ENCODE assay signal across 8 cellular contexts in the genomic region with DNA sequence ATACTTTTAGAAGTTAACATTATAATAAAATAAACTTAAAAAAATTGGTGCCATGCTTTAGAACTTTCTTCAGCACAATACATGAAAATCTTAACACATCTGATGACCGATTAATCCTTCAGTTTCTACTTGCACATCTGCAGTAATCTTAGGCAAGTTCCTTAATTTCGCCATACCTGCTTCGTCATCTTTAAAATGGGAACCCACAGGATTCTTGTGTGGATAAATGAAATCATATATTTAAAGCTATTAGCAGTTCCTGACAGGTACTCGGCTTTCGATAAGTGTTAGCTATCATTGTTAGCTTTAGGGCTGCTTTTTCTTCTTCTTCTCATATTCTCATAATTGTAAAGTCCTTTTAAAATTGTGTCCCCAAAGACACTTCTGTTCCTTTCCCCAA. TPM values are rescaled to one million over a fixed set of nuclear protein-coding genes. Genes with fewer than 3 reads are reported as not detected.
DNase-seq lines count a peak whose midpoint lies in the region; ATAC-seq, FAIRE-seq and TF ChIP-seq lines count a peak whose summit lies in the region.

No MANE protein-coding gene starts in this region.

- ATAC-seq in GM21529 (IDR thresholded peaks at IDR 0.05; ENCODE audit: unreplicated experiment) (no peak), GM21576 (IDR thresholded peaks at IDR 0.05; ENCODE audit: unreplicated experiment) (no peak)

- H3K4me2 ChIP-seq in KMS-11: peak overlapping the region; percentile 57

- H3K27me3 ChIP-seq in KMS-11 (ENCODE audit: insufficient read depth, low read depth) (no peaks in the 10 kb centered on the region), muscle layer of colon (ENCODE audit: control insufficient read depth in 1 of 2, insufficient read depth in 2 of 2, low read length in 2 of 2) (no peaks in the 10 kb centered on the region)

- H3K4me3 ChIP-seq in AG10803 (ENCODE audit: low read length) (peak overlapping the region; percentile 95), KMS-11 (IDR thresholded peaks at IDR 0.05; ENCODE audit: insufficient read depth, low read depth, low read length) (no peak overlapping the region), muscle layer of colon (ENCODE audit: low read depth in 1 of 2, low read length in 2 of 2) (peak overlapping the region; percentile 95 to 97)

- no peaks in the 10 kb centered on the region for H3K4me1 Mint-ChIP-seq in MCF 10A (ENCODE audit: insufficient read depth, unreplicated experiment)

- DNase-seq in AG10803 (ENCODE audit: low read depth) (no peak), MCF 10A (ENCODE audit: unreplicated experiment) (peak; percentile 57), hepatic stellate cell (ENCODE audit: low spot score) (no peak), GM12891 (ENCODE audit: insufficient read length, low spot score) (no peak)

- H3K79me2 ChIP-seq in KMS-11 (ENCODE audit: insufficient read depth, low read depth): peaks cover 30% of the 10 kb centered on the region

- peak overlapping the region; percentile 88 for H2AFZ ChIP-seq in KMS-11 (ENCODE audit: low read depth)

- H3K36me3 ChIP-seq in KMS-11 (ENCODE audit: insufficient read depth) (no peaks in the 10 kb centered on the region), muscle layer of colon (ENCODE audit: insufficient read depth, low read length) (no peaks in the 10 kb centered on the region)

- CTCF ChIA-PET in MCF 10A (lab: Yijun Ruan, JAX): interaction anchor here (0.6 to 4.0 kb wide), 5 partner anchors 15 to 546 kb away, joined by 3 to 29 read pairs (median 3); no protein-coding TSS in a partner anchor

- H3K27me3 Mint-ChIP-seq in MCF 10A (ENCODE audit: insufficient read depth, unreplicated experiment): peaks cover 10% of the 10 kb centered on the region

- H3K4me1 ChIP-seq in KMS-11 (ENCODE audit: low read depth, poor library complexity, severe bottlenecking) (peaks cover 34% of the 10 kb centered on the region), muscle layer of colon (ENCODE audit: insufficient read depth, low read length) (no peaks in the 10 kb centered on the region)

- H3K27ac ChIP-seq in KMS-11: peak overlapping the region; percentile 46; the same call in 1 of the 2 replicates
- H3K27ac ChIP-seq in muscle layer of colon (ENCODE audit: low read depth, low read length): no peak overlapping the region

- intact Hi-C loops in MCF 10A (cut with micrococcal nuclease): loop anchor here (10.0 kb wide), 1 partner anchor 396 kb away; a partner anchor contains a TSS

- H3K9me3 Mint-ChIP-seq in MCF 10A (ENCODE audit: unreplicated experiment): no peaks in the 10 kb centered on the region

- TF ChIP-seq POLR2A in GM12891 (IDR thresholded peaks at IDR 0.05; ENCODE audit: low read depth, low read length): no peak; the same call in 1 of the 2 replicates

- POLR2A ChIA-PET in MCF 10A (lab: Yijun Ruan, JAX): interaction anchor here (0.5 to 2.6 kb wide), 14 partner anchors 10 to 783 kb away, joined by 3 to 21 read pairs (median 4); a partner anchor contains a TSS

- peak overlapping the region; percentile 73 for H3K27ac Mint-ChIP-seq in MCF 10A (ENCODE audit: low read depth, unreplicated experiment)

- no peaks in the 10 kb centered on the region for H3K36me3 Mint-ChIP-seq in MCF 10A (ENCODE audit: insufficient read depth, unreplicated experiment)

- H4K20me1 ChIP-seq in KMS-11 (ENCODE audit: insufficient read depth): no peaks in the 10 kb centered on the region

- H3K9ac ChIP-seq in KMS-11 (peak overlapping the region; percentile 51; the same call in 1 of the 2 replicates), muscle layer of colon (ENCODE audit: low read length) (peak overlapping the region; percentile 75)

- TF ChIP-seq CTCF in AG10803 (conservative IDR thresholded peaks at IDR 0.05; ENCODE audit: low read length) (no peak), KMS-11 (conservative IDR thresholded peaks at IDR 0.05; ENCODE audit: low read depth, low read length) (no peak), MCF 10A (IDR thresholded peaks at IDR 0.05; ENCODE audit: unreplicated experiment) (no peak)

- no peaks in the 10 kb centered on the region for H3K9me3 ChIP-seq in muscle layer of colon (ENCODE audit: low read length)

- no peak for FAIRE-seq in GM12891 (lab: Jason Lieb, UNC)

- H3K4me3 Mint-ChIP-seq in MCF 10A (ENCODE audit: unreplicated experiment): peak overlapping the region; percentile 96

- no TSS peak for BruUV-seq in MCF 10A (replicated peaks; lab: Mats Ljungman, UMichigan)

TF ChIP-seq in GM12891, 5 proteins besides CTCF, POLR2A, EP300 and RAD21:
- TF ChIP-seq POLR2AphosphoS5 (IDR thresholded peaks at IDR 0.05; ENCODE audit: low read depth, low read length): no peak
- no peak for TF ChIP-seq SPI1 (IDR thresholded peaks at IDR 0.05; ENCODE audit: low read depth, low read length)
- TF ChIP-seq POU2F2 (IDR thresholded peaks at IDR 0.05; ENCODE audit: low read depth, low read length): no peak
- no peak for TF ChIP-seq TAF1 (IDR thresholded peaks at IDR 0.05; ENCODE audit: low read depth, low read length)
- TF ChIP-seq PAX5 (IDR thresholded peaks at IDR 0.05; ENCODE audit: insufficient read depth, low read length, severe bottlenecking): no peak
TF ChIP-seq in GM12891: peak in this region for 0.

RNA-seq across cellular contexts. Expression of a gene that starts 0.9 kb away (rescaled TPM):
- 15.2 and 22.4 TPM in 2 replicates for total RNA-seq in MCF 10A (2022)
- polyA plus RNA-seq in GM12891 (2012; ENCODE audit: low read depth, missing spikeins): 5.6 TPM

RNA-seq across cellular contexts. Expression of a gene that starts 5.0 kb away (rescaled TPM):
- total RNA-seq in MCF 10A (2022): not detected in 2 replicates
- not detected for polyA plus RNA-seq in GM12891 (2012; ENCODE audit: low read depth, missing spikeins)
